Comparison of ENCODE assay signal across 2 cellular contexts in the genomic region with DNA sequence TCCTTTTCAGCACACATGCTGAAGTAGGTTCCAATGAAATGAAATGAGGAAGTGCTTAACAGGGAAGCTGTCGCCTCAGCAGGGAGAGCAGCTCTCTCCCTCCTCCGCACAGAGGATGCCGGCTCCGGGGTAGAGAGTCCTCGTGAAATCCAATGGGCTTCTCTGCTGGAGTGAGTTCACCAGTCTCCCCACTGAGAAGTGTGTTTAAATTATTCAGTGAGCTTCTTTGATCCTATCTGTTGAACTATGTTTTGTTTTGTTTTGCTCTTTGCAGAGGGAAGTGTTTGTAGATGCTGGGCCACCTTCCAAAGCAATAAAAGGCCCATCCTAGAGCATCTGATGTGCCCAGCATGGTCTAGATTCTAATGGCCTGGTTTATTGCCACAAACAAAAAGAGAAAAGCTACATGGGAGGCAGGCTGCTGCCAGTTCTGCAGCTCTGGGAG.
TF ChIP-seq lines count a peak whose summit lies in the region.

No MANE protein-coding gene starts in this region.

TF ChIP-seq in GM12891, 5 proteins besides CTCF, POLR2A, EP300 and RAD21:
- TF ChIP-seq TAF1 (IDR thresholded peaks at IDR 0.05; ENCODE audit: low read depth, low read length), result no peak
- peak; percentile 79 for TF ChIP-seq SPI1 (IDR thresholded peaks at IDR 0.05; ENCODE audit: low read depth, low read length)
TF ChIP-seq in GM12891: peak in this region for 1.

TF ChIP-seq in GM12878, 131 proteins besides CTCF, POLR2A, EP300 and RAD21:
- TF ChIP-seq SPI1 (IDR thresholded peaks at IDR 0.05; ENCODE audit: borderline replicate concordance, insufficient read depth, low read depth, low read length) (peak; percentile 69; the same call in 1 of the 2 replicates), NR2F1 (conservative IDR thresholded peaks at IDR 0.05) (no peak)
